In the genomic region with DNA sequence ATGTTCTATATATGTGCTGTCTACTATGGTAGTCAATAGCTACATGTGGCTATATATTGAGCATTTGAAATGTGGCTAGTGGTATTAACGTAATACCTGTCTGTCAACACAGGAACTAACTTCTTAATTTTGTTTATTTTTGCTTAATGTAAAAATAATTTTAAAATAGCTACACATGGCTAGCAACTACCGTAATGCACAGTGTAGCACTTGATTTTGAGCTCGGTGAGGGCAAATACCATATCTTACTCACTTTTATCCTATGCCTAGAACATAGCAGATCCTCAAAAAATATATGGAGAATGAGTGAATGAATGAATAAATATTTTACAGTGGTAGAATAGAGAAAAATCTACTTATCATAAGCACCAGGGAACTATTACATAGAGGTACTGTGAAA, we compare ENCODE assay signal across 34 cellular contexts.
"Had no signal": no experiment of that assay in that cellular context is flagged by ENCODE, and none has a peak within 500 bp of the region (broad histone marks: within the 10 kb centered on the region; RNA-seq: fewer than 3 reads in every experiment).

No MANE protein-coding gene starts in this region.

- H3K4me1 ChIP-seq: adrenal gland, ascending aorta, breast epithelium had no signal

- H3K27me3 ChIP-seq: adrenal gland, ascending aorta, body of pancreas, brain microvascular endothelial cell, breast epithelium, cardiac muscle cell had no signal

- H3K27ac ChIP-seq: adrenal gland, ascending aorta, body of pancreas, brain microvascular endothelial cell, breast epithelium, cardiac muscle cell had no signal

- ATAC-seq: activated naive CD4-positive, alpha-beta T cell treated with anti-CD3 and anti-CD28 coated beads, Interleukin-2, amount 50 U/mL, for 72 hours; activated naive CD8-positive, alpha-beta T cell treated with anti-CD3 and anti-CD28 coated beads, Interleukin-2, amount 50 U/mL, for 24 hours; activated T-cell treated with anti-CD3 and anti-CD28 coated beads, Interleukin-2, amount 50 U/mL, for 4 hours; activated T-cell treated with anti-CD3 and anti-CD28 coated beads, Interleukin-2, amount 50 U/mL, for 72 hours; activated T-helper 17 cell treated with anti-CD3 and anti-CD28 coated beads, Interleukin-2, amount 50 U/mL, for 72 hours; body of pancreas had no signal

- H3K4me3 ChIP-seq: adrenal gland, ascending aorta, body of pancreas, breast epithelium, cardiac muscle cell had no signal

- DNase-seq: activated effector memory CD4-positive, alpha-beta T cell treated with anti-CD3 and anti-CD28 coated beads, Interleukin-2, amount 50 U/mL, for 16 hours; activated effector memory CD4-positive, alpha-beta T cell treated with Interleukin-2 at 50 U/mL for 16 hours; activated gamma-delta T cell; activated gamma-delta T cell treated with Interleukin-2 at 50 U/mL for 16 hours; activated naive CD4-positive, alpha-beta T cell; activated naive CD4-positive, alpha-beta T cell treated with anti-CD3 and anti-CD28 coated beads for 36 hours; activated naive CD4-positive, alpha-beta T cell treated with anti-CD3 and anti-CD28 coated beads, Interleukin-2, amount 10 ng/mL, durations not matched to agents 7 days and 5 days; activated naive CD4-positive, alpha-beta T cell treated with anti-CD3 and anti-CD28 coated beads, Interleukin-2, amount 50 U/mL, for 16 hours; activated naive CD4-positive, alpha-beta T cell treated with Interleukin-2 at 50 U/mL for 16 hours; activated naive CD8-positive, alpha-beta T cell treated with anti-CD3 and anti-CD28 coated beads for 36 hours; activated naive CD8-positive, alpha-beta T cell treated with anti-CD3 and anti-CD28 coated beads, Interleukin-2, amount 10 ng/mL, durations not matched to agents 7 days and 5 days; activated naive CD8-positive, alpha-beta T cell treated with anti-CD3 and anti-CD28 coated beads, Interleukin-2, amount 50 U/mL, for 24 hours; activated T-cell treated with anti-CD3 and anti-CD28 coated beads, Interleukin-2, amount 50 U/mL, for 1 hour; activated T-cell treated with anti-CD3 and anti-CD28 coated beads, Interleukin-2, amount 50 U/mL, for 24 hours; activated T-cell treated with anti-CD3 and anti-CD28 coated beads, Interleukin-2, amount 50 U/mL, for 4 hours; activated T-cell treated with anti-CD3 and anti-CD28 coated beads, Interleukin-2, amount 50 U/mL, for 48 hours; activated T-cell treated with anti-CD3 and anti-CD28 coated beads, Interleukin-2, amount 50 U/mL, for 72 hours; adrenal gland; amniotic stem cell; amygdala; anterior cingulate cortex; aorta; body of pancreas; brain microvascular endothelial cell; caudate nucleus; central memory CD4-positive, alpha-beta T cell; cerebellar nuclear complex had no signal

- H3K9me3 ChIP-seq: adrenal gland, ascending aorta, body of pancreas, breast epithelium had no signal

- H3K36me3 ChIP-seq: adrenal gland, ascending aorta, brain microvascular endothelial cell, breast epithelium, cardiac muscle cell had no signal

- FAIRE-seq: astrocyte, bronchial epithelial cell had no signal
